Comparison of ENCODE assay signal across 15 cellular contexts in genomic region chr1:220149742-220150141, GRCh38. TPM values are rescaled to one million over a fixed set of nuclear protein-coding genes. Genes with fewer than 3 reads are reported as not detected.
DNase-seq lines count a peak whose midpoint lies in the region; ATAC-seq and TF ChIP-seq lines count a peak whose summit lies in the region.
"Had no signal": no experiment of that assay in that cellular context is flagged by ENCODE, and none has a peak within 500 bp of the region (broad histone marks: within the 10 kb centered on the region; RNA-seq: fewer than 3 reads in every experiment).

No MANE protein-coding gene starts in this region.

- H3K4me1 ChIP-seq in HUES64 (ENCODE audit: insufficient read depth, low read length) = no peaks in the 10 kb centered on the region
- no peaks in the 10 kb centered on the region for H3K4me1 ChIP-seq in SK-N-SH (ENCODE audit: control insufficient read depth in 1 of 2, insufficient read depth in 2 of 2, low read depth in 1 of 2, low read length in 1 of 2)
- H3K4me1 ChIP-seq: uterus had no signal

- TF ChIP-seq CTCF in GM20000 (IDR thresholded peaks at IDR 0.05; ENCODE audit: extremely low read depth, missing control alignments) (no peak), mesothelial cell of epicardium (IDR thresholded peaks at IDR 0.05; ENCODE audit: unreplicated experiment) (no peak), SK-N-SH (IDR thresholded peaks at IDR 0.05) (no peak)

- peak; percentile 84 for ATAC-seq in GM18502 (IDR thresholded peaks at IDR 0.05; ENCODE audit: poor library complexity, unreplicated experiment)
- no peak for ATAC-seq in HG02981 (IDR thresholded peaks at IDR 0.05; ENCODE audit: unreplicated experiment)
- ATAC-seq in GM18867 (IDR thresholded peaks at IDR 0.05; ENCODE audit: unreplicated experiment) = no peak
- ATAC-seq: activated T-helper 17 cell treated with anti-CD3 and anti-CD28 coated beads, Interleukin-2, amount 50 U/mL, for 72 hours had no signal

- H3K27me3 ChIP-seq in HUES64 (ENCODE audit: insufficient read depth, low read length) = no peaks in the 10 kb centered on the region
- H3K27me3 ChIP-seq in SK-N-SH (ENCODE audit: insufficient read depth) = no peaks in the 10 kb centered on the region
- H3K27me3 ChIP-seq: uterus had no signal

- H3K4me3 Mint-ChIP-seq in mesothelial cell of epicardium = no peak overlapping the region
- H3K4me3 Mint-ChIP-seq: activated T-helper 17 cell treated with anti-CD3 and anti-CD28 coated beads, Interleukin-2, amount 50 U/mL, for 72 hours had no signal

- peaks cover 86% of the 10 kb centered on the region for H3K36me3 ChIP-seq in HUES64 (ENCODE audit: insufficient read depth, low read length)
- H3K36me3 ChIP-seq in SK-N-SH (replicated peaks in 1 of 2; ENCODE audit: control insufficient read depth in 1 of 2, insufficient read depth in 2 of 2, low read length in 1 of 2) = peaks cover 66 to 83% of the 10 kb centered on the region in 2 experiments
- H3K36me3 ChIP-seq: uterus had no signal

- no peaks in the 10 kb centered on the region for H3K79me2 ChIP-seq in SK-N-SH (ENCODE audit: insufficient read depth)

- no peaks in the 10 kb centered on the region for H3K9me2 ChIP-seq in SK-N-SH

- H3K27ac Mint-ChIP-seq in mesothelial cell of epicardium = peak overlapping the region; percentile 25
- H3K27ac Mint-ChIP-seq: activated T-helper 17 cell treated with anti-CD3 and anti-CD28 coated beads, Interleukin-2, amount 50 U/mL, for 72 hours had no signal

- no peaks in the 10 kb centered on the region for H3K4me1 Mint-ChIP-seq in mesothelial cell of epicardium
- H3K4me1 Mint-ChIP-seq: activated T-helper 17 cell treated with anti-CD3 and anti-CD28 coated beads, Interleukin-2, amount 50 U/mL, for 72 hours had no signal

- no peak for TF ChIP-seq RAD21 in SK-N-SH (IDR thresholded peaks at IDR 0.05; ENCODE audit: low read length)

- no peaks in the 10 kb centered on the region for H3K9me3 Mint-ChIP-seq in mesothelial cell of epicardium
- H3K9me3 Mint-ChIP-seq: activated T-helper 17 cell treated with anti-CD3 and anti-CD28 coated beads, Interleukin-2, amount 50 U/mL, for 72 hours had no signal

- POLR2A ChIA-PET in SK-N-SH (lab: Yijun Ruan, JAX) = interaction anchor here (0.6 kb wide), 1 partner anchor 991 kb away, joined by 3 read pairs; no protein-coding TSS in a partner anchor

- H4K20me1 ChIP-seq in SK-N-SH (ENCODE audit: insufficient read depth) = no peaks in the 10 kb centered on the region

- H2AFZ ChIP-seq in SK-N-SH (ENCODE audit: low read depth) = no peak overlapping the region

- H3K27ac ChIP-seq in HUES64 (ENCODE audit: low read depth, low read length) = peak overlapping the region; percentile 25; the same call in 1 of the 2 replicates
- no peak overlapping the region for H3K27ac ChIP-seq in SK-N-SH (ENCODE audit: low read depth in 2 of 2, low read length in 1 of 2)
- H3K27ac ChIP-seq: C4-2B, uterus had no signal

- no peak overlapping the region for H3K4me2 ChIP-seq in SK-N-SH

- DNase-seq in GM20000 (ENCODE audit: low spot score) (peak; percentile 10), mesothelial cell of epicardium (ENCODE audit: low spot score in 2 of 2, unreplicated experiment in 2 of 2) (no peak), SK-N-SH (no peak)
- DNase-seq: activated CD4-positive, alpha-beta T cell treated with anti-CD3 and anti-CD28 coated beads, Interleukin-2, amount 50 U/mL, for 1 hour; NCI-H1930; stimulated activated CD4-positive, alpha-beta T cell treated with anti-CD3 and anti-CD28 coated beads, Interleukin-4, amount 100 ng/mL, for 4 hours; stimulated activated naive CD4-positive, alpha-beta T cell; T-helper 2 cell; uterus had no signal

- peaks cover 29% of the 10 kb centered on the region for H3K36me3 Mint-ChIP-seq in mesothelial cell of epicardium

- H3K9me3 ChIP-seq in HUES64 (ENCODE audit: insufficient read depth, low read depth, low read length) (no peaks in the 10 kb centered on the region), SK-N-SH (no peaks in the 10 kb centered on the region)
- H3K9me3 ChIP-seq: uterus had no signal

- H3F3A ChIP-seq in SK-N-SH (replicated peaks; ENCODE audit: insufficient read depth) = peaks cover 29% of the 10 kb centered on the region

- H3K27me3 Mint-ChIP-seq in mesothelial cell of epicardium (ENCODE audit: low read depth) = no peaks in the 10 kb centered on the region
- H3K27me3 Mint-ChIP-seq: activated T-helper 17 cell treated with anti-CD3 and anti-CD28 coated beads, Interleukin-2, amount 50 U/mL, for 72 hours had no signal

- WGBS in HUES64 = no CpG with 5 or more reads among the region's 1 CpG
- WGBS in SK-N-SH (ENCODE audit: low lambda C conversion rate) = 90% methylated on average over 1 of the region's 1 CpG

- TF ChIP-seq EP300 in SK-N-SH (IDR thresholded peaks at IDR 0.05; ENCODE audit: borderline replicate concordance in 1 of 2, low read depth in 1 of 2, low read length in 1 of 2) = no peak

- H3K9ac ChIP-seq in HUES64 (ENCODE audit: low read depth, low read length) (no peak overlapping the region), SK-N-SH (no peak overlapping the region)

- CTCF ChIA-PET in SK-N-SH (lab: Yijun Ruan, JAX) = interaction anchor here (1.7 kb wide), 1 partner anchor 40 kb away, joined by 4 read pairs; no protein-coding TSS in a partner anchor

- no peak overlapping the region for H3K4me3 ChIP-seq in HUES64 (ENCODE audit: low read length)
- no peak overlapping the region for H3K4me3 ChIP-seq in SK-N-SH (ENCODE audit: low read depth in 2 of 2, low read length in 1 of 2)
- H3K4me3 ChIP-seq: uterus had no signal

TF ChIP-seq in SK-N-SH, 30 proteins besides CTCF, POLR2A, EP300 and RAD21:
- TF ChIP-seq RXRA (IDR thresholded peaks at IDR 0.05; ENCODE audit: borderline replicate concordance, low read depth) = no peak
- TF ChIP-seq SIN3A (IDR thresholded peaks at IDR 0.05; ENCODE audit: borderline replicate concordance, low read depth, low read length) = no peak
- no peak for TF ChIP-seq FOXJ3 (CRISPR knock-in tag; IDR thresholded peaks at IDR 0.05)
- TF ChIP-seq GABPA (IDR thresholded peaks at IDR 0.05; ENCODE audit: low read depth) = no peak
- TF ChIP-seq NFIC (IDR thresholded peaks at IDR 0.05; ENCODE audit: borderline replicate concordance) = no peak
- TF ChIP-seq FOSL2 (IDR thresholded peaks at IDR 0.05; ENCODE audit: borderline replicate concordance, low read depth) = no peak
- TF ChIP-seq MEF2A (IDR thresholded peaks at IDR 0.05; ENCODE audit: borderline replicate concordance, low read depth) = no peak
- TF ChIP-seq, protein P1, sequence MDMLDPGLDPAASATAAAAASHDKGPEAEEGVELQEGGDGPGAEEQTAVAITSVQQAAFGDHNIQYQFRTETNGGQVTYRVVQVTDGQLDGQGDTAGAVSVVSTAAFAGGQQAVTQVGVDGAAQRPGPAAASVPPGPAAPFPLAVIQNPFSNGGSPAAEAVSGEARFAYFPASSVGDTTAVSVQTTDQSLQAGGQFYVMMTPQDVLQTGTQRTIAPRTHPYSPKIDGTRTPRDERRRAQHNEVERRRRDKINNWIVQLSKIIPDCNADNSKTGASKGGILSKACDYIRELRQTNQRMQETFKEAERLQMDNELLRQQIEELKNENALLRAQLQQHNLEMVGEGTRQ (IDR thresholded peaks at IDR 0.05; ENCODE audit: borderline replicate concordance, low read depth, low read length) = no peak
- no peak for TF ChIP-seq JUND (IDR thresholded peaks at IDR 0.05)

RNA-seq across cellular contexts. Expression of gene IARS2, which starts 55.8 kb away (rescaled TPM):
- polyA plus RNA-seq in HUES64 (2013, experiment 1 of 2) = 51.1 TPM
- 54.0 TPM for polyA plus RNA-seq in HUES64 (2013, experiment 2 of 2)
- total RNA-seq in mesothelial cell of epicardium = 57.0 to 60.4 TPM (median 58.4 TPM) in 3 replicates
- polyA plus RNA-seq in SK-N-SH (2012; rRNA removed) = 25.7 and 30.0 TPM in 2 replicates
- 49.3 and 63.4 TPM in 2 replicates for polyA plus RNA-seq in SK-N-SH (2012; cell fraction: cytosol; rRNA removed)
- polyA plus RNA-seq in SK-N-SH (2012; cell fraction: nucleus; rRNA removed) = 12.9 and 22.1 TPM in 2 replicates
